8 cellular contexts compared by ENCODE assay signal in genomic region chr7:75914169-75914654, GRCh38. TPM values are rescaled to one million over a fixed set of nuclear protein-coding genes. Genes with fewer than 3 reads are reported as not detected.
DNase-seq lines count a peak whose midpoint lies in the region; ATAC-seq and TF ChIP-seq lines count a peak whose summit lies in the region.

No MANE protein-coding gene starts in this region.

- no peak for ATAC-seq in GM23338
- ATAC-seq in T-cell (replicated peaks in 1 of 4) = no peak
- ATAC-seq in gastroesophageal sphincter = no peak

- H3K36me3 ChIP-seq in GM23338 (ENCODE audit: insufficient read depth) (no peaks in the 10 kb centered on the region; the same call in 1 of the 2 replicates), gastroesophageal sphincter (no peaks in the 10 kb centered on the region), skeletal muscle satellite cell (ENCODE audit: insufficient read depth, low read length) (peaks cover 3% of the 10 kb centered on the region)

- peak overlapping the region; percentile 86 for H3K4me2 ChIP-seq in GM23338
- peak overlapping the region; percentile 99 for H3K4me2 ChIP-seq in skeletal muscle satellite cell (ENCODE audit: low read length)

- TF ChIP-seq POLR2A in gastroesophageal sphincter (IDR thresholded peaks at IDR 0.05) = no peak

- H3K9me3 Mint-ChIP-seq in GM23338 (no peaks in the 10 kb centered on the region; the same call in 2 of the 3 replicates), T-cell (no peaks in the 10 kb centered on the region)

- H3K27me3 Mint-ChIP-seq in GM23338 (ENCODE audit: insufficient read depth, low read depth, poor library complexity) (peaks cover 9% of the 10 kb centered on the region), T-cell (no peaks in the 10 kb centered on the region)

- peak overlapping the region; percentile 87 for H2AFZ ChIP-seq in GM23338

- H3F3A ChIP-seq in GM23338 (replicated peaks; ENCODE audit: low read depth) = peaks cover 12% of the 10 kb centered on the region; the same call in 1 of the 2 replicates

- H3K4me1 Mint-ChIP-seq in GM23338 (peaks cover 19% of the 10 kb centered on the region), T-cell (peaks cover 25 to 35% (median 30%) of the 10 kb centered on the region in 3 donors)

- peak overlapping the region; percentile 89 for H3K9ac ChIP-seq in skeletal muscle satellite cell (ENCODE audit: low read depth, low read length)

- CTCF ChIA-PET in T-cell (lab: Charles Lee) = interaction anchor here (0.6 kb wide), 2 partner anchors 36 to 348 kb away, joined by 3 to 4 read pairs; no protein-coding TSS in a partner anchor

- peaks cover 40% of the 10 kb centered on the region for H3K79me2 ChIP-seq in GM23338 (replicated peaks; ENCODE audit: insufficient read depth)

- H3K36me3 Mint-ChIP-seq in GM23338 (ENCODE audit: low read depth) (no peaks in the 10 kb centered on the region; the same call in 2 of the 3 replicates), T-cell (no peaks in the 10 kb centered on the region)

- H3K27me3 ChIP-seq in GM23338 (ENCODE audit: insufficient read depth) (no peaks in the 10 kb centered on the region), gastroesophageal sphincter (no peaks in the 10 kb centered on the region), skeletal muscle satellite cell (ENCODE audit: control insufficient read depth, insufficient read depth, low read length) (no peaks in the 10 kb centered on the region)

- WGBS in gastroesophageal sphincter (ENCODE audit: low coverage in 1 of 2), 2 donors = 14% methylated on average over 12 of the region's 18 CpGs; no CpG with 5 or more reads in 1 of the 2 donors

- TF ChIP-seq CTCF in GM23338 (conservative IDR thresholded peaks at IDR 0.05; ENCODE audit: low read depth in 2 of 2) (no peak), gastroesophageal sphincter (IDR thresholded peaks at IDR 0.05) (no peak), GM10266 (IDR thresholded peaks at IDR 0.05; ENCODE audit: control insufficient read depth, insufficient read depth, low read depth, missing control alignments) (no peak)

- in situ Hi-C loops in ACHN (cut with HindIII; ENCODE audit: low pct_ligation_motif_present, low pct_unique_long_range_greater_than_20kb, low sequenced_read_pairs) = no loop called here

- no peaks in the 10 kb centered on the region for H3K9me2 ChIP-seq in GM23338 (ENCODE audit: insufficient read depth)

- peaks cover 35% of the 10 kb centered on the region for H4K20me1 ChIP-seq in GM23338 (replicated peaks; ENCODE audit: insufficient read depth)

- H3K4me1 ChIP-seq in GM23338 (ENCODE audit: insufficient read depth) = peaks cover 29% of the 10 kb centered on the region
- peaks cover 0 to 41% (median 7%) of the 10 kb centered on the region in 3 donors for H3K4me1 ChIP-seq in gastroesophageal sphincter
- H3K4me1 ChIP-seq in skeletal muscle satellite cell (ENCODE audit: control insufficient read depth, insufficient read depth, low read length) = peaks cover 11% of the 10 kb centered on the region

- peak overlapping the region; percentile 99 for H3K4me3 ChIP-seq in GM23338
- H3K4me3 ChIP-seq in gastroesophageal sphincter = peak overlapping the region; percentile 71 to 76
- H3K4me3 ChIP-seq in skeletal muscle satellite cell (ENCODE audit: low read length) = peak overlapping the region; percentile 86

- POLR2A ChIA-PET in T-cell (lab: Charles Lee) = interaction anchor here (0.6 to 1.1 kb wide), 5 partner anchors 34 to 186 kb away, joined by 3 to 4 read pairs (median 4); partner anchors contain the start of genes HIP1 (in 1 of the 2) and RHBDD2 (in 1 of the 2)

- H3K9me3 ChIP-seq in gastroesophageal sphincter (no peaks in the 10 kb centered on the region), skeletal muscle satellite cell (replicated peaks; ENCODE audit: low read length) (no peaks in the 10 kb centered on the region)

- no peak for TF ChIP-seq EP300 in gastroesophageal sphincter (IDR thresholded peaks at IDR 0.05)

- H3K4me3 Mint-ChIP-seq in GM23338 (peak overlapping the region; percentile 85), T-cell (peak overlapping the region; percentile 90 to 93 (median 90))

- H3K27ac ChIP-seq in GM23338 (ENCODE audit: low read depth) (0 out of 2 replicates have a peak overlapping the region, but pooled peaks have one; percentile 80), gastroesophageal sphincter (peak overlapping the region; percentile 57 to 95 (median 92))

- DNase-seq in GM23338 (ENCODE audit: low spot score) = peak; percentile 30
- DNase-seq in T-cell = no peak
- no peak for DNase-seq in GM10266 (ENCODE audit: extremely low spot score)
- DNase-seq in ACHN = no peak
- DNase-seq in RKO (ENCODE audit: low spot score) = no peak
- DNase-seq in NCI-H446 (lab: John Stamatoyannopoulos, UW) = no peak

- H3K27ac Mint-ChIP-seq in GM23338 (peak overlapping the region; percentile 66; the same call in 1 of the 2 replicates), T-cell (peak overlapping the region; percentile 97 to 98)

TF ChIP-seq in GM23338, 12 proteins besides CTCF, POLR2A, EP300 and RAD21 (continues in another document):
- TF ChIP-seq REST (IDR thresholded peaks at IDR 0.05; ENCODE audit: unreplicated experiment) (no peak), EZH2phosphoT487 (IDR thresholded peaks at IDR 0.05; ENCODE audit: unreplicated experiment) (no peak), ETS1 (IDR thresholded peaks at IDR 0.05) (no peak), CREB1 (CRISPR knock-in tag; IDR thresholded peaks at IDR 0.05; ENCODE audit: low read depth) (no peak), ZNF114 (CRISPR knock-in tag; IDR thresholded peaks at IDR 0.05) (no peak), NANOG (IDR thresholded peaks at IDR 0.05; ENCODE audit: borderline replicate concordance) (no peak), STAT1 (IDR thresholded peaks at IDR 0.05; ENCODE audit: unreplicated experiment) (no peak), POLR2AphosphoS5 (IDR thresholded peaks at IDR 0.05; ENCODE audit: low read depth) (no peak), JUNB (IDR thresholded peaks at IDR 0.05; ENCODE audit: unreplicated experiment) (no peak)

RNA-seq across cellular contexts. Expression of gene POR, which starts 0.7 kb away (rescaled TPM):
- total RNA-seq in GM23338 (2014; rRNA removed; shearing (Covaris generic)) = 126 and 164 TPM in 2 replicates
- polyA plus RNA-seq in GM23338 (2016; fragmentation: Nextera tagmentation; extraction: Ambion mirVana) = 126 and 137 TPM in 2 replicates
- total RNA-seq in T-cell (10 to 100 TPM; 41.1 to 83.3 (median 58.8) TPM), gastroesophageal sphincter (10 to 100 TPM; 31.5 to 54.3 (median 47.7) TPM)
- 60.1 and 104 TPM in 2 replicates for total RNA-seq in skeletal muscle satellite cell (2012; rRNA removed)

RNA-seq across cellular contexts. Expression of gene RHBDD2, which starts 35.4 kb away (rescaled TPM):
- 24.2 and 25.7 TPM in 2 replicates for total RNA-seq in GM23338 (2014; rRNA removed; shearing (Covaris generic))
- 21.4 and 23.1 TPM in 2 replicates for polyA plus RNA-seq in GM23338 (2016; fragmentation: Nextera tagmentation; extraction: Ambion mirVana)
- total RNA-seq in T-cell = 100 to 1,000 TPM in 1 of 5 donors, 10 to 100 TPM in 4; 46.7 to 110 (median 59.4) TPM
- total RNA-seq in gastroesophageal sphincter = 10 to 100 TPM; 21.6 to 30.2 (median 25.6) TPM
- 16.4 and 16.7 TPM in 2 replicates for total RNA-seq in skeletal muscle satellite cell (2012; rRNA removed)
